ENCODE assay signal across 9 cellular contexts in genomic region chr2:100262555-100263320, GRCh38. TPM values are rescaled to one million over a fixed set of nuclear protein-coding genes. Genes with fewer than 3 reads are reported as not detected.
DNase-seq lines count a peak whose midpoint lies in the region; ATAC-seq and TF ChIP-seq lines count a peak whose summit lies in the region.
"Had no signal": no experiment of that assay in that cellular context is flagged by ENCODE, and none has a peak within 500 bp of the region (broad histone marks: within the 10 kb centered on the region; RNA-seq: fewer than 3 reads in every experiment).

No MANE protein-coding gene starts in this region.

- H3K36me3 ChIP-seq in OCI-LY7 (ENCODE audit: insufficient read depth, low read length), result no peaks in the 10 kb centered on the region
- H3K36me3 ChIP-seq in neural cell (ENCODE audit: insufficient read depth, low read length), result no peaks in the 10 kb centered on the region

- no peak overlapping the region for H3K4me3 Mint-ChIP-seq in HFFc6
- H3K4me3 Mint-ChIP-seq: activated naive CD8-positive, alpha-beta T cell had no signal

- H3F3A ChIP-seq in neural cell (ENCODE audit: insufficient read depth, low read length, poor library complexity, severe bottlenecking), result no peaks in the 10 kb centered on the region

- H3K4me1 Mint-ChIP-seq in HFFc6 (ENCODE audit: low read depth), result peaks cover 9% of the 10 kb centered on the region

- H3K79me2 ChIP-seq in OCI-LY7 (ENCODE audit: insufficient read depth, low read depth, low read length) (no peaks in the 10 kb centered on the region), neural cell (replicated peaks; ENCODE audit: insufficient read depth, low read length) (no peaks in the 10 kb centered on the region)

- no peaks in the 10 kb centered on the region for H3K27me3 ChIP-seq in neural cell (ENCODE audit: insufficient read depth, low read depth, low read length)

- no peak for TF ChIP-seq EP300 in neural cell (conservative IDR thresholded peaks at IDR 0.05; ENCODE audit: poor library complexity, severe bottlenecking)

- H3K4me1 ChIP-seq in OCI-LY7 (ENCODE audit: insufficient read depth, low read length, poor library complexity, severe bottlenecking), result peaks cover 8% of the 10 kb centered on the region

- H3K4me3 ChIP-seq in OCI-LY7 (ENCODE audit: low read depth, low read length, poor library complexity, severe bottlenecking), result no peak overlapping the region
- H3K4me3 ChIP-seq in neural cell (ENCODE audit: low read length), result no peak overlapping the region

- H3K27ac Mint-ChIP-seq in HFFc6, result no peak overlapping the region
- H3K27ac Mint-ChIP-seq: activated naive CD8-positive, alpha-beta T cell had no signal

- H4K20me1 ChIP-seq in OCI-LY7 (ENCODE audit: insufficient read depth, low read length) (no peaks in the 10 kb centered on the region), neural cell (ENCODE audit: insufficient read depth) (no peaks in the 10 kb centered on the region)

- intact Hi-C loops in OCI-LY7 (cut with micrococcal nuclease; ENCODE audit: unreplicated experiment), result loop anchor here (1.0 to 5.0 kb wide), 3 partner anchors 119 to 722 kb away; no protein-coding TSS in a partner anchor

- no peaks in the 10 kb centered on the region for H3K9me3 Mint-ChIP-seq in HFFc6

- peak; percentile 98 for TF ChIP-seq CTCF in HFFc6 (IDR thresholded peaks at IDR 0.05)
- peak; percentile 97 for TF ChIP-seq CTCF in OCI-LY7 (conservative IDR thresholded peaks at IDR 0.05; ENCODE audit: low read length)
- TF ChIP-seq CTCF in neural cell (IDR thresholded peaks at IDR 0.05; ENCODE audit: poor library complexity, severe bottlenecking), result peak; percentile 89

- ATAC-seq in GM21737 (IDR thresholded peaks at IDR 0.05; ENCODE audit: unreplicated experiment), result no peak

- H3K36me3 Mint-ChIP-seq in HFFc6 (ENCODE audit: low read depth), result no peaks in the 10 kb centered on the region
- H3K36me3 Mint-ChIP-seq: activated naive CD8-positive, alpha-beta T cell had no signal

- no TSS peak for BruUV-seq in OCI-LY7 (replicated peaks; lab: Mats Ljungman, UMichigan)

- DNase-seq in DMS114 treated with DMSO at 0.1 percent for 48 hours (lab: John Stamatoyannopoulos, UW; ENCODE audit: unreplicated experiment) (peak; percentile 28), HFFc6 (peak; percentile 37), OCI-LY7 (ENCODE audit: low spot score) (peak; percentile 66), fibroblast of peridontal ligament (ENCODE audit: extremely low read depth) (peak; percentile 60), superior temporal gyrus (ENCODE audit: extremely low spot score) (peak; percentile 90)
- DNase-seq in activated T-cell treated with anti-CD3 and anti-CD28 coated beads, Interleukin-2, amount 50 U/mL, for 48 hours, result peak; percentile 72 to 74

- POLR2A ChIA-PET in OCI-LY7 (lab: Charles Lee), result interaction anchor here (1.5 to 2.0 kb wide), 3 partner anchors 9 to 133 kb away, joined by 4 to 6 read pairs (median 5); no protein-coding TSS in a partner anchor

- no peak overlapping the region for H3K4me2 ChIP-seq in OCI-LY7 (ENCODE audit: low read length)
- H3K4me2 ChIP-seq in neural cell (ENCODE audit: low read length), result no peak overlapping the region

- H3K27me3 Mint-ChIP-seq in HFFc6 (ENCODE audit: insufficient read depth), result peaks cover 11% of the 10 kb centered on the region
- H3K27me3 Mint-ChIP-seq: activated naive CD8-positive, alpha-beta T cell had no signal

- peak; percentile 77 for TF ChIP-seq RAD21 in neural cell (conservative IDR thresholded peaks at IDR 0.05)

- H3K9me3 ChIP-seq in OCI-LY7 (ENCODE audit: low read length), result no peaks in the 10 kb centered on the region; the same call in 1 of the 2 replicates
- no peaks in the 10 kb centered on the region for H3K9me3 ChIP-seq in neural cell (ENCODE audit: low read length)

- H3K9ac ChIP-seq in neural cell (ENCODE audit: low read length), result no peak overlapping the region

- CTCF ChIA-PET in OCI-LY7 (lab: Charles Lee; ENCODE audit: unreplicated experiment), result interaction anchor here (0.7 to 1.9 kb wide), 5 partner anchors 11 to 363 kb away, joined by 3 to 10 read pairs (median 3); no protein-coding TSS in a partner anchor

- H3K9me2 ChIP-seq in OCI-LY7 (ENCODE audit: insufficient read depth, low read length), result no peaks in the 10 kb centered on the region
- no peaks in the 10 kb centered on the region for H3K9me2 ChIP-seq in neural cell (ENCODE audit: insufficient read depth, low read length)

- no peak overlapping the region for H2AFZ ChIP-seq in OCI-LY7 (ENCODE audit: low read length)
- no peak overlapping the region for H2AFZ ChIP-seq in neural cell (ENCODE audit: low read depth, low read length)

- H3K27ac ChIP-seq in OCI-LY7 (ENCODE audit: low read depth, low read length, poor library complexity, severe bottlenecking) (no peak overlapping the region), neural cell (ENCODE audit: low read length) (no peak overlapping the region)

TF ChIP-seq in neural cell, 6 proteins besides CTCF, POLR2A, EP300 and RAD21:
- TF ChIP-seq POLR2AphosphoS5 (IDR thresholded peaks at IDR 0.05), result no peak
- TF ChIP-seq TAF1 (IDR thresholded peaks at IDR 0.05; ENCODE audit: low read depth), result no peak
- TF ChIP-seq SMC3 (conservative IDR thresholded peaks at IDR 0.05; ENCODE audit: poor library complexity), result peak; percentile 77
- no peak for TF ChIP-seq EZH2 (IDR thresholded peaks at IDR 0.05; ENCODE audit: borderline replicate concordance, insufficient read depth, low read length, poor library complexity, severe bottlenecking)

RNA-seq across cellular contexts. Expression of gene LONRF2, which starts 59.6 kb away (rescaled TPM):
- not detected for total RNA-seq in HFFc6 (2021; fragmentation: NEBNext Ultra II Directional; extraction: Animal tissue kit (Norgen Biotek cat#: 25700))
- total RNA-seq in OCI-LY7 (2014; rRNA removed; shearing (Covaris generic)), result not detected in 2 replicates
- not detected in 2 replicates for total RNA-seq in OCI-LY7 (2022)
- polyA plus RNA-seq in neural cell, result 20.7 and 20.9 TPM in 2 replicates
- 81.8 and 89.6 TPM in 2 replicates for polyA minus RNA-seq in neural cell

Comparison
In these comparisons a context has a peak if more than half of its experiments do, and no peak if none do; other contexts are left out.
1. DNase-seq: peak in every context shown above with its lines; median percentile 90 in superior temporal gyrus; 73 in activated T-cell treated with anti-CD3 and anti-CD28 coated beads, Interleukin-2, amount 50 U/mL, for 48 hours; 66 in OCI-LY7; 60 in fibroblast of peridontal ligament; 37 in HFFc6; 28 in DMS114 treated with DMSO at 0.1 percent for 48 hours.